In genomic region chr1:180218806-180219765, GRCh38 we compare ENCODE assay signal across 20 cellular contexts. TPM values are rescaled to one million over a fixed set of nuclear protein-coding genes. Genes with fewer than 3 reads are reported as not detected.
"Had no signal": no experiment of that assay in that cellular context is flagged by ENCODE, and none has a peak within 500 bp of the region (broad histone marks: within the 10 kb centered on the region; RNA-seq: fewer than 3 reads in every experiment).

No MANE protein-coding gene starts in this region.

- ATAC-seq: gastrocnemius medialis; left lobe of liver; natural killer cell treated with Interleukin-12 subunit alpha and Interleukin-12 subunit beta and Interleukin-15 and Interleukin-18, amount 100 ng/mL, for 72 hours; psoas muscle had no signal

- DNase-seq: effector memory CD4-positive, alpha-beta T cell; gastrocnemius medialis; lower lobe of right lung; midbrain; psoas muscle; retina; stimulated activated CD4-positive, alpha-beta T cell treated with anti-CD3 and anti-CD28 coated beads, Interleukin-2, amount 100 ng/mL, for 24 hours; stimulated activated CD4-positive, alpha-beta T cell treated with anti-CD3 and anti-CD28 coated beads, Interleukin-4, amount 100 ng/mL, for 4 hours; stimulated activated naive CD4-positive, alpha-beta T cell; stomach; substantia nigra; trophoblast cell had no signal

- H3K27me3 ChIP-seq: right lobe of liver had no signal

- H3K4me1 ChIP-seq: gastrocnemius medialis, lower lobe of right lung, psoas muscle, right lobe of liver, stomach had no signal

- H3K36me3 Mint-ChIP-seq: memory B cell; natural killer cell treated with Interleukin-12 subunit alpha and Interleukin-12 subunit beta and Interleukin-15 and Interleukin-18, amount 100 ng/mL, for 72 hours had no signal

- H3K27ac ChIP-seq: esophagus muscularis mucosa, gastrocnemius medialis, lower lobe of right lung, psoas muscle, right lobe of liver, skin epidermis, stomach, thoracic aorta had no signal

- H3K27ac Mint-ChIP-seq: memory B cell; natural killer cell treated with Interleukin-12 subunit alpha and Interleukin-12 subunit beta and Interleukin-15 and Interleukin-18, amount 100 ng/mL, for 72 hours had no signal

- H3K4me1 Mint-ChIP-seq: memory B cell had no signal

- H3K36me3 ChIP-seq: esophagus muscularis mucosa, gastrocnemius medialis, lower lobe of right lung, right lobe of liver, stomach, thoracic aorta had no signal

- H3K4me3 Mint-ChIP-seq: memory B cell; natural killer cell treated with Interleukin-12 subunit alpha and Interleukin-12 subunit beta and Interleukin-15 and Interleukin-18, amount 100 ng/mL, for 72 hours had no signal

- H3K9me3 ChIP-seq: esophagus muscularis mucosa, gastrocnemius medialis, lower lobe of right lung, psoas muscle, right lobe of liver, stomach, thoracic aorta had no signal

- H3K4me3 ChIP-seq: esophagus muscularis mucosa, gastrocnemius medialis, lower lobe of right lung, psoas muscle, right lobe of liver, skin epidermis, stomach, thoracic aorta had no signal

RNA-seq across cellular contexts. Expression of gene LHX4, which starts 11.0 kb away (rescaled TPM):
- total RNA-seq: esophagus muscularis mucosa; gastrocnemius medialis; lower lobe of right lung; natural killer cell treated with Interleukin-12 subunit alpha and Interleukin-12 subunit beta and Interleukin-15 and Interleukin-18, amount 100 ng/mL, for 72 hours; osteoblast; psoas muscle; right lobe of liver; thoracic aorta had no signal
